ENCODE assay signal across 9 cellular contexts in the genomic region with DNA sequence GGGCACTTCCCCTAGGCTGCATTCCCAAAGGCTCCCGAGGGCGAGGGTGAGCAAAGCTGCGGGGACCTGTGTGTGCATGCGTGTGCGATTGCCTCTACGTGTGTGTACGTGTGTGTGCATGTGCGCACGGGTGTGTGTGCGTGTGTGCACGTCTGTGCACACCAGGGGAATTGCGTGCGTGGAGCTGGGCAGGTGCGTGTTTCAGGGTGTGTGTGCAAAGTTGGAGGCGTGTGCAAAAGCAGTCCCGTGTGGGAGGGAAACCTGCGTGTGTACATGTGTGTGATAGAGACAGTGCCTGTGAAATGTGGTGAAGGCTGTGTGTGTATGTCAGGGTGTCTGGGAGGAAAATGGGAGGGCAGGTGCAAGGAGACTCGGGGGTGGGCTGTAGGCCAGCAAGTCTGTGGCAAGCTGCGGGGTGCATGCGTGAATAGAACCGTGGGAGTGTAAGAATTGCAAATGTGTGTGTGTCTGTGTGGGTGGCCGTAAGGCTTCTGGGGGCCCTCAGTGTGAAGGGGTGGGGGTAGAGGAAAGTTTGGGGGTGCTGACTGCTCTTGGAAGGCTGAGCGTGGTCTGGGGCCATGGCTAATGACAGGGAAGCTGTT. TPM values are rescaled to one million over a fixed set of nuclear protein-coding genes. Genes with fewer than 3 reads are reported as not detected.
DNase-seq lines count a peak whose midpoint lies in the region; ATAC-seq, FAIRE-seq and TF ChIP-seq lines count a peak whose summit lies in the region.
"Had no signal": no experiment of that assay in that cellular context is flagged by ENCODE, and none has a peak within 500 bp of the region (broad histone marks: within the 10 kb centered on the region; RNA-seq: fewer than 3 reads in every experiment).

No MANE protein-coding gene starts in this region.

- H3K27ac Mint-ChIP-seq in T-helper 1 cell treated with Interleukin-12 subunit alpha and Interleukin-12 subunit beta and Interleukin-4 antibody, amounts not matched to agents 30 μg/mL and 1 μg/mL, for 36 hours, result no peak overlapping the region
- no peak overlapping the region for H3K27ac Mint-ChIP-seq in activated naive CD8-positive, alpha-beta T cell treated with anti-CD3 and anti-CD28 coated beads, Interleukin-2, amount 10 ng/mL, durations not matched to agents 7 days and 5 days

- peak overlapping the region; percentile 88 for H3K4me3 Mint-ChIP-seq in T-helper 1 cell treated with Interleukin-12 subunit alpha and Interleukin-12 subunit beta and Interleukin-4 antibody, amounts not matched to agents 30 μg/mL and 1 μg/mL, for 36 hours
- peak overlapping the region; percentile 93 for H3K4me3 Mint-ChIP-seq in activated naive CD8-positive, alpha-beta T cell treated with anti-CD3 and anti-CD28 coated beads, Interleukin-2, amount 10 ng/mL, durations not matched to agents 7 days and 5 days

- TF ChIP-seq CTCF in keratinocyte (optimal IDR thresholded peaks at IDR 0.05 in 1 of 3, IDR thresholded peaks at IDR 0.05 in 1 of 3, conservative IDR thresholded peaks at IDR 0.05 in 1 of 3; ENCODE audit: extremely low read depth in 1 of 3, insufficient read depth in 2 of 3, low read length in 3 of 3) (no peak), GM10266 (IDR thresholded peaks at IDR 0.05; ENCODE audit: control insufficient read depth, insufficient read depth, low read depth, missing control alignments) (no peak)

- H3K27me3 Mint-ChIP-seq in T-helper 1 cell treated with Interleukin-12 subunit alpha and Interleukin-12 subunit beta and Interleukin-4 antibody, amounts not matched to agents 30 μg/mL and 1 μg/mL, for 36 hours (ENCODE audit: low read depth), result peaks cover 32% of the 10 kb centered on the region
- peaks cover 30% of the 10 kb centered on the region for H3K27me3 Mint-ChIP-seq in activated naive CD8-positive, alpha-beta T cell treated with anti-CD3 and anti-CD28 coated beads, Interleukin-2, amount 10 ng/mL, durations not matched to agents 7 days and 5 days

- peaks cover 16% of the 10 kb centered on the region for H3K4me1 Mint-ChIP-seq in T-helper 1 cell treated with Interleukin-12 subunit alpha and Interleukin-12 subunit beta and Interleukin-4 antibody, amounts not matched to agents 30 μg/mL and 1 μg/mL, for 36 hours (ENCODE audit: low read depth)
- H3K4me1 Mint-ChIP-seq in activated naive CD8-positive, alpha-beta T cell treated with anti-CD3 and anti-CD28 coated beads, Interleukin-2, amount 10 ng/mL, durations not matched to agents 7 days and 5 days, result peaks cover 11% of the 10 kb centered on the region

- dilution Hi-C loops in keratinocyte (cut with MboI; ENCODE audit: extremely low pct_ligation_motif_present, low sequenced_read_pairs), result no loop called here

- H3K4me3 ChIP-seq in keratinocyte (ENCODE audit: control insufficient read depth in 2 of 3, extremely low read depth in 1 of 3, insufficient read depth in 2 of 3, low read depth in 1 of 3, low read length in 3 of 3), result peak overlapping the region; percentile 31 to 56 (median 55)

- no peak overlapping the region for H3K9ac ChIP-seq in keratinocyte (ENCODE audit: control insufficient read depth, extremely low read depth, insufficient read depth, low read length)

- no peaks in the 10 kb centered on the region for H3K9me1 ChIP-seq in keratinocyte (ENCODE audit: control insufficient read depth, extremely low read depth, insufficient read depth, low read length)

- H3K4me1 ChIP-seq in keratinocyte (ENCODE audit: control insufficient read depth, extremely low read depth, insufficient read depth, low read length), result peaks cover 17% of the 10 kb centered on the region

- POLR2A ChIA-PET in activated naive CD8-positive, alpha-beta T cell treated with anti-CD3 and anti-CD28 coated beads, Interleukin-2, amount 10 ng/mL, durations not matched to agents 7 days and 5 days (lab: Charles Lee), result interaction anchor here (0.9 kb wide), 1 partner anchor 687 kb away, joined by 3 read pairs; no protein-coding TSS in a partner anchor

- peaks cover 5% of the 10 kb centered on the region for H4K20me1 ChIP-seq in keratinocyte (ENCODE audit: control insufficient read depth, extremely low read depth, insufficient read depth, low read length)

- no peak for FAIRE-seq in keratinocyte (lab: Jason Lieb, UNC)

- H3K36me3 Mint-ChIP-seq in T-helper 1 cell treated with Interleukin-12 subunit alpha and Interleukin-12 subunit beta and Interleukin-4 antibody, amounts not matched to agents 30 μg/mL and 1 μg/mL, for 36 hours (ENCODE audit: low read depth), result no peaks in the 10 kb centered on the region
- no peaks in the 10 kb centered on the region for H3K36me3 Mint-ChIP-seq in activated naive CD8-positive, alpha-beta T cell treated with anti-CD3 and anti-CD28 coated beads, Interleukin-2, amount 10 ng/mL, durations not matched to agents 7 days and 5 days

- H3K9me3 ChIP-seq in keratinocyte (ENCODE audit: control insufficient read depth, low read depth, low read length), result no peaks in the 10 kb centered on the region

- no peaks in the 10 kb centered on the region for H3K9me3 Mint-ChIP-seq in T-helper 1 cell treated with Interleukin-12 subunit alpha and Interleukin-12 subunit beta and Interleukin-4 antibody, amounts not matched to agents 30 μg/mL and 1 μg/mL, for 36 hours
- no peaks in the 10 kb centered on the region for H3K9me3 Mint-ChIP-seq in activated naive CD8-positive, alpha-beta T cell treated with anti-CD3 and anti-CD28 coated beads, Interleukin-2, amount 10 ng/mL, durations not matched to agents 7 days and 5 days

- peak overlapping the region; percentile 81 for H3K4me2 ChIP-seq in keratinocyte (ENCODE audit: control insufficient read depth, extremely low read depth, insufficient read depth, low read depth, low read length)

- H2AFZ ChIP-seq in keratinocyte (ENCODE audit: control insufficient read depth, low read length), result peak overlapping the region; percentile 33

- H3K36me3 ChIP-seq in keratinocyte (ENCODE audit: control insufficient read depth in 2 of 2, extremely low read depth in 1 of 2, insufficient read depth in 2 of 2, low read length in 2 of 2), result no peaks in the 10 kb centered on the region
- H3K36me3 ChIP-seq: cardiac muscle cell had no signal

- H3K27me3 ChIP-seq in keratinocyte (ENCODE audit: control insufficient read depth, extremely low read depth, insufficient read depth, low read length), result peaks cover 8% of the 10 kb centered on the region

- no peak overlapping the region for H3K27ac ChIP-seq in keratinocyte (ENCODE audit: control insufficient read depth, insufficient read depth, low read length)
- H3K27ac ChIP-seq: cardiac muscle cell had no signal

- H3K79me2 ChIP-seq in keratinocyte (ENCODE audit: control insufficient read depth, insufficient read depth, low read length), result no peaks in the 10 kb centered on the region

- DNase-seq in T-helper 1 cell (no peak), keratinocyte (ENCODE audit: low read depth, low spot score) (no peak), superior temporal gyrus (ENCODE audit: extremely low spot score) (peak; percentile 16), GM10266 (ENCODE audit: extremely low spot score) (no peak), COLO668 (lab: John Stamatoyannopoulos, UW; ENCODE audit: unreplicated experiment) (no peak)
- DNase-seq in activated naive CD8-positive, alpha-beta T cell treated with anti-CD3 and anti-CD28 coated beads, Interleukin-2, amount 10 ng/mL, durations not matched to agents 7 days and 5 days, result no peak
- DNase-seq in activated effector memory CD4-positive, alpha-beta T cell treated with anti-CD3 and anti-CD28 coated beads, Interleukin-2, amount 50 U/mL, for 16 hours, result no peak

- ATAC-seq in activated naive CD8-positive, alpha-beta T cell treated with anti-CD3 and anti-CD28 coated beads, Interleukin-2, amount 10 ng/mL, durations not matched to agents 7 days and 5 days (ENCODE audit: low read depth), result no peak

RNA-seq across cellular contexts. Expression of a gene that starts 0.5 kb away (rescaled TPM):
- total RNA-seq in activated naive CD8-positive, alpha-beta T cell treated with anti-CD3 and anti-CD28 coated beads, Interleukin-2, amount 10 ng/mL, durations not matched to agents 7 days and 5 days, result under 1 TPM in 1 of 2 experiments, not detected in 1; 0.20 TPM
- 0.04 to 0.08 TPM in 2 of 3 replicates, not detected in the other for polyA plus RNA-seq in keratinocyte
- polyA plus RNA-seq in keratinocyte (2011; ENCODE audit: low read depth), result not detected
- 0.01 TPM in 2 replicates for polyA plus RNA-seq in keratinocyte (2011; cell fraction: cytosol; rRNA removed)
- polyA plus RNA-seq in keratinocyte (2011; cell fraction: nucleus; rRNA removed), result 0.10 TPM in 1 of 2 replicates, not detected in the other
- polyA plus RNA-seq in keratinocyte (2012; ENCODE audit: low replicate concordance), result 0.18 and 0.23 TPM in 2 replicates
- not detected in 3 replicates for polyA minus RNA-seq in keratinocyte
- not detected for polyA minus RNA-seq in keratinocyte (2011; cell fraction: cytosol; rRNA and poly(A)+ RNA removed)
- polyA minus RNA-seq in keratinocyte (2011; cell fraction: nucleus; rRNA and poly(A)+ RNA removed), result not detected in 2 replicates
- polyA plus RNA-seq: cardiac muscle cell had no signal

RNA-seq across cellular contexts. Expression of a gene that starts 21.7 kb away (rescaled TPM):
- total RNA-seq in activated naive CD8-positive, alpha-beta T cell treated with anti-CD3 and anti-CD28 coated beads, Interleukin-2, amount 10 ng/mL, durations not matched to agents 7 days and 5 days, result not detected
- polyA plus RNA-seq in keratinocyte, result 23.5 to 26.6 TPM (median 25.3 TPM) in 3 replicates
- polyA plus RNA-seq in keratinocyte (2011; ENCODE audit: low read depth), result 237 TPM
- polyA plus RNA-seq in keratinocyte (2011; cell fraction: cytosol; rRNA removed), result 12.3 and 19.0 TPM in 2 replicates
- polyA plus RNA-seq in keratinocyte (2011; cell fraction: nucleus; rRNA removed), result 72.2 and 79.3 TPM in 2 replicates
- 50.0 and 150 TPM in 2 replicates for polyA plus RNA-seq in keratinocyte (2012; ENCODE audit: low replicate concordance)
- 41.8 to 81.9 TPM (median 44.7 TPM) in 3 replicates for polyA minus RNA-seq in keratinocyte
- polyA minus RNA-seq in keratinocyte (2011; cell fraction: cytosol; rRNA and poly(A)+ RNA removed), result 23.4 TPM
- polyA minus RNA-seq in keratinocyte (2011; cell fraction: nucleus; rRNA and poly(A)+ RNA removed), result 53.6 and 54.8 TPM in 2 replicates
